14 cellular contexts compared by ENCODE assay signal in the genomic region with DNA sequence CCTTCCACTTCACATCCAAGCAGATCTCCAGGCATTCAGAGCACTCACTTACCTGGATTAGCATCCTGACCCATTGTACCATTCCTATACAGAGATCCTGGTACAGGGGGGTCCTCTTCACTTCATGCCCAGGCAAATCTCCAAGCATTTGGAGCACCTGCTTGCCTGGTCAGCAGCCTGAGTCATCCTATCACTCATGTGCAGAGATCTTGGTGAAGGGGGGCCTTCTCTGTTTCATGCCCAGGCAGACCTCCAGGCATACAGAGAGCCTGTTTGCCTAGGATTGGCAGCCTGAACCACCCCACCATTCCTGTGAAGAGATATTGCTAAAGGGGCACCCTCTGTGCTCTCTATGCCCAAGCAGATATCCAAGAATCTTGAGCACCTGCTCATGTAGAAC.
"Had no signal": no experiment of that assay in that cellular context is flagged by ENCODE, and none has a peak within 500 bp of the region (broad histone marks: within the 10 kb centered on the region; RNA-seq: fewer than 3 reads in every experiment).

No MANE protein-coding gene starts in this region.

- H3K36me3 ChIP-seq: cardiac muscle cell, Peyer's patch, SJCRH30 had no signal

- FAIRE-seq: TTC549 had no signal

- H3K27ac ChIP-seq: cardiac muscle cell, Peyer's patch, SJCRH30, SK-N-MC had no signal

- DNase-seq: activated CD4-positive, alpha-beta T cell treated with anti-CD3 and anti-CD28 coated beads, Interleukin-2, amount 50 U/mL, for 4 hours; activated effector memory CD4-positive, alpha-beta T cell treated with anti-CD3 and anti-CD28 coated beads, Interleukin-2, amount 50 U/mL, for 16 hours; activated naive CD4-positive, alpha-beta T cell; activated naive CD4-positive, alpha-beta T cell treated with anti-CD3 and anti-CD28 coated beads, Interleukin-2, amount 50 U/mL, for 16 hours; activated T-cell treated with anti-CD3 and anti-CD28 coated beads, Interleukin-2, amount 50 U/mL, for 1 hour; NCI-H187; NCI-H2171; NCI-H510A; Right ventricle myocardium superior had no signal

- H3K27me3 ChIP-seq: cardiac muscle cell, Peyer's patch, SJCRH30 had no signal

- H3K4me1 ChIP-seq: Peyer's patch, SJCRH30 had no signal

- H3K9me3 ChIP-seq: Peyer's patch, SJCRH30 had no signal

- H3K4me3 ChIP-seq: cardiac muscle cell, Peyer's patch, SJCRH30, SK-N-MC had no signal
